In the genomic region with DNA sequence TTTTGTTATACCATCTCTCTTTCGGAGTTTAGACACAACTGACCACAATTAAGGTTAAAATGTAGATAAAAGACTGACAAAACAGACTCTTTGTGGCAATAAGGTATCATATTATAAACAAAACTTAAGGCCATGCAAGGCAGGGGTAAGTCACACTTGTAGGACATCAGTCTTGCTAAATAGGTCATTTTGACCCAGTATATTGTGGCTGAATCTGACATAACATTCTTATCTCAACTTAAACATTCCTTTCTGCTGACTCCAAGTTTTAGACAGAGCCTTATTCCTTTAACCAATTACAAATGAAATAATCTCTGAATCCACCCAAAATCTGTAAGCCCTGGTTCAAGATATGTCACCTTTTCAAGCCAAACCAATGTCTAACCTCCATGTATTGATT, we compare ENCODE assay signal across 20 cellular contexts.
"Had no signal": no experiment of that assay in that cellular context is flagged by ENCODE, and none has a peak within 500 bp of the region (broad histone marks: within the 10 kb centered on the region; RNA-seq: fewer than 3 reads in every experiment).

No MANE protein-coding gene starts in this region.

- H3K27me3 ChIP-seq: breast epithelium, sigmoid colon, spleen, thyroid gland had no signal

- H3K4me1 Mint-ChIP-seq: nephron had no signal

- H3K4me3 ChIP-seq: breast epithelium, lower lobe of right lung, sigmoid colon, spleen, thyroid gland had no signal

- H3K27ac ChIP-seq: breast epithelium, lower lobe of right lung, sigmoid colon, spleen, thyroid gland had no signal

- H3K9me3 ChIP-seq: breast epithelium, lower lobe of right lung, sigmoid colon, spleen, thyroid gland had no signal

- H3K4me3 Mint-ChIP-seq: activated T-cell treated with anti-CD3 and anti-CD28 coated beads, Interleukin-2, amount 50 U/mL, for 72 hours; nephron had no signal

- H3K36me3 ChIP-seq: breast epithelium, lower lobe of right lung, sigmoid colon, spleen, thyroid gland had no signal

- H3K27ac Mint-ChIP-seq: activated T-cell treated with anti-CD3 and anti-CD28 coated beads, Interleukin-2, amount 50 U/mL, for 72 hours; nephron had no signal

- ATAC-seq: activated CD4-positive, CD25-positive, alpha-beta regulatory T cell treated with anti-CD3 and anti-CD28 coated beads, Interleukin-2, amount 50 U/mL, for 24 hours; activated T-cell treated with anti-CD3 and anti-CD28 coated beads, Interleukin-2, amount 50 U/mL, for 72 hours; lower lobe of right lung had no signal

- H3K4me1 ChIP-seq: breast epithelium, lower lobe of right lung, spleen, thyroid gland had no signal

- DNase-seq: activated CD4-positive, alpha-beta T cell treated with anti-CD3 and anti-CD28 coated beads, Interleukin-2, amount 50 U/mL, for 1 hour; activated CD8-positive, alpha-beta memory T cell treated with anti-CD3 and anti-CD28 coated beads for 24 hours; activated effector memory CD4-positive, alpha-beta T cell treated with anti-CD3 and anti-CD28 coated beads, Interleukin-2, amount 50 U/mL, for 16 hours; activated naive CD4-positive, alpha-beta T cell treated with anti-CD3 and anti-CD28 coated beads, Interleukin-2, amount 50 U/mL, for 16 hours; activated T-cell treated with anti-CD3 and anti-CD28 coated beads, Interleukin-2, amount 50 U/mL, for 72 hours; dermis blood vessel endothelial cell; effector memory CD4-positive, alpha-beta T cell; foreskin melanocyte; glutamatergic neuron; hippocampal formation; islet precursor cell; lower lobe of right lung; midbrain; sigmoid colon; spleen; stimulated activated naive CD4-positive, alpha-beta T cell treated with Interleukin-2 at 50 U/mL for 16 hours; thyroid gland had no signal
